ENCODE assay signal across 9 cellular contexts in the genomic region with DNA sequence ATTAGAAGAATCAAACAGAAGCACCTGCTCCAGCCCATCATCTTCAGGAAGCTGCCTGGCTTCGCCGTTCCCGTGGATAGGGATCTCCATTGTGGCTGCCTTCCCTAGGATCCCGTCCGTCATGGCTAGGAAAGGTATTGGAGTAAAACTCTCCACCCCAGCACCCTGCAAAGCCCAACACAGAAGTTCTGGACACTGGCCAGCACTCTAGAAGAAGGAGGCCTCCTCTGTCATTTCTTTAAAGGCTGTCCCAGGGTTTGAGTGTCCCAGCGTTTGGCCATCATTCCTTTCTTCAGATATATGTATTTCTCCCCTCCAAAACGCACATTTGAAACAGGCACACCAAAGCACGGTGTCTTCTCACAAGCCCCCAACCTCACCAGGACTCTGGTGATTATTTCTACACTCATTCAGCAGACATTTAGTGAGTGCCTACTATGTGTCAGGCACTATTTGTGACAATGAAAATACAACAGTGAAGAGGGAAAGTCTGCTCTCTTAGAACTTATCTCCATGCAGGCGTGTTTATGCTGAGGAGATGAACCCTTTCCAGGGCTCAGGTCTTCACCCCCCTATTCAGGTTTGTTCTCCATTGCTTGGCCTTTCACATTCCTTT. TPM values are rescaled to one million over a fixed set of nuclear protein-coding genes. Genes with fewer than 3 reads are reported as not detected.
A peak's percentile ranks its signal among the peaks of the same experiment; 100 is the strongest.
DNase-seq lines count a peak whose midpoint lies in the region; ATAC-seq and TF ChIP-seq lines count a peak whose summit lies in the region.
"Had no signal": no experiment of that assay in that cellular context is flagged by ENCODE, and none has a peak within 500 bp of the region (broad histone marks: within the 10 kb centered on the region; RNA-seq: fewer than 3 reads in every experiment).

No MANE protein-coding gene starts in this region.

- TF ChIP-seq CTCF in thoracic aorta (IDR thresholded peaks at IDR 0.05) (no peak), GM13977 (IDR thresholded peaks at IDR 0.05; ENCODE audit: extremely low read depth, insufficient read depth, missing control alignments) (no peak)

- peaks cover 20% of the 10 kb centered on the region for H3K36me3 ChIP-seq in thoracic aorta

- peaks cover 16 to 27% of the 10 kb centered on the region in 2 donors for H3K4me1 ChIP-seq in thoracic aorta (ENCODE audit: control insufficient read depth in 1 of 2, low read depth in 2 of 2)

- H3K9me3 ChIP-seq in thoracic aorta: no peaks in the 10 kb centered on the region

- in situ Hi-C loops in GM13977 (cut with MboI; ENCODE audit: low pct_unique_long_range_greater_than_20kb, low sequenced_read_pairs, unreplicated experiment): no loop called here

- no peak for ATAC-seq in thoracic aorta (ENCODE audit: insufficient number of reproducible peaks, low FRiP score, low read depth)
- no peak for ATAC-seq in GM18498 (IDR thresholded peaks at IDR 0.05; ENCODE audit: unreplicated experiment)
- no peak for ATAC-seq in GM19023 (IDR thresholded peaks at IDR 0.05; ENCODE audit: unreplicated experiment)

- H3K27ac ChIP-seq in angular gyrus (ENCODE audit: low read depth, low read length) (peak overlapping the region; percentile 54), layer of hippocampus (ENCODE audit: low read depth, low read length) (peak overlapping the region; percentile 84), thoracic aorta (peak overlapping the region; percentile 83 to 91)

- peaks cover 29% of the 10 kb centered on the region for H3K36me3 Mint-ChIP-seq in T-helper 2 cell treated with Interferon-gamma antibody and Interleukin-4, amounts not matched to agents 5 μg/mL and 100 μg/mL, for 36 hours (ENCODE audit: low read depth)

- H3K4me3 ChIP-seq in thoracic aorta: peak overlapping the region; percentile 95

- no peaks in the 10 kb centered on the region for H3K27me3 Mint-ChIP-seq in T-helper 2 cell treated with Interferon-gamma antibody and Interleukin-4, amounts not matched to agents 5 μg/mL and 100 μg/mL, for 36 hours (ENCODE audit: low read depth)

- H3K27ac Mint-ChIP-seq in T-helper 2 cell treated with Interferon-gamma antibody and Interleukin-4, amounts not matched to agents 5 μg/mL and 100 μg/mL, for 36 hours: peak overlapping the region; percentile 97

- no peaks in the 10 kb centered on the region for H3K9me3 Mint-ChIP-seq in T-helper 2 cell treated with Interferon-gamma antibody and Interleukin-4, amounts not matched to agents 5 μg/mL and 100 μg/mL, for 36 hours

- H3K4me3 Mint-ChIP-seq in T-helper 2 cell treated with Interferon-gamma antibody and Interleukin-4, amounts not matched to agents 5 μg/mL and 100 μg/mL, for 36 hours: peak overlapping the region; percentile 94

- H3K27me3 ChIP-seq in layer of hippocampus (ENCODE audit: control insufficient read depth, insufficient read depth, low read length): no peaks in the 10 kb centered on the region
- H3K27me3 ChIP-seq in thoracic aorta (replicated peaks; ENCODE audit: insufficient read depth): no peaks in the 10 kb centered on the region

- H3K4me1 Mint-ChIP-seq in T-helper 2 cell treated with Interferon-gamma antibody and Interleukin-4, amounts not matched to agents 5 μg/mL and 100 μg/mL, for 36 hours (ENCODE audit: low read depth): peaks cover 34% of the 10 kb centered on the region

- DNase-seq in T-helper 2 cell treated with Interferon-gamma antibody and Interleukin-4, amounts not matched to agents 5 μg/mL and 100 μg/mL, for 36 hours (ENCODE audit: low spot score): no peak
- DNase-seq in T-helper 2 cell (no peak), thoracic aorta (ENCODE audit: low spot score) (no peak), GM13977 (ENCODE audit: low spot score) (no peak)

RNA-seq across cellular contexts. Expression of gene ARFIP2, which starts 0.7 kb away (rescaled TPM):
- 10 to 100 TPM; 52.1 to 62.8 TPM for total RNA-seq in thoracic aorta

RNA-seq across cellular contexts. Expression of gene TIMM10B, which starts 0.9 kb away (rescaled TPM):
- 10 to 100 TPM; 47.7 to 49.9 TPM for total RNA-seq in thoracic aorta

RNA-seq across cellular contexts. Expression of gene TRIM3, which starts 6.7 kb away (rescaled TPM):
- 10 to 100 TPM; 40.3 to 40.4 TPM for total RNA-seq in thoracic aorta

RNA-seq across cellular contexts. Expression of gene DNHD1, which starts 16.7 kb away (rescaled TPM):
- 10 to 100 TPM; 23.9 to 26.5 TPM for total RNA-seq in thoracic aorta

RNA-seq across cellular contexts. Expression of gene HPX, which starts 39.6 kb away (rescaled TPM):
- total RNA-seq in thoracic aorta: 1 to 10 TPM in 1 of 2 donors, under 1 TPM in 1; 0.54 to 2.9 TPM
- total RNA-seq: LHCN-M2 had no signal
